ENCODE assay signal across 8 cellular contexts in the genomic region with DNA sequence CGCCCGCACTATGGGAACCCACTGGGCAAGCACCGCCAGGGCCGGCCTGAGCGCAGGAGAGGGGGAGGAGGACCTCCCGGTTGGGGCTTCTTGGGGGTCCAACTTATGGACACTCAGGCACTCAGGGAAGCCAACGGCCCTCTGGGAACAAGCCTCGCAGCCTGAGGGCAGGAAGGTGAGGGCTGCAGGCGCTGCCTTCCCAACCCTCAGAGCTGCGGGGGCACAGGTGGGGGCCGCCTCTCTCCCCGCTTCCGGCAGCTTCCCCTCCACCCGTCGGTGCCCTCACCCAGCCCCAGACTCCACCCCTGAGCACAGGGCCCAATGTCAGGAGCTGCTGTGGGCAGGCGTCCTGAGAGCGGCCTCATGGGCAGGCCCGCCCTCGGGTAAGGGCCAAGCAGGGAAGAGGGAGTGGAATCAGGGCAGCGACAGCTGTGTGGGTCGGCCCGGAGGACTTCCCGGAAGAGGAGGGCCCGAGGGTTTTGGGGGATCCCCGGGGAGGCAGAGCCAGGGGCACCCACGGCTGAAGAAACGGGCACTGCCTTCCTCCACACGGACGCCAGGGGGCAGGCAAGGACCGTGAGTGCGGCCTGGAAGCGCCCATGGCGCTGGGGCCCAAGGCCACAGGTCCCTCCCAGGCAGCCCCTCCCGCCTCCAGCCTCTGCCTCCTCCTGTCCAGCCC. TPM values are rescaled to one million over a fixed set of nuclear protein-coding genes. Genes with fewer than 3 reads are reported as not detected.
DNase-seq lines count a peak whose midpoint lies in the region; ATAC-seq, FAIRE-seq and TF ChIP-seq lines count a peak whose summit lies in the region.

No MANE protein-coding gene starts in this region.

- no peaks in the 10 kb centered on the region for H3K9me3 Mint-ChIP-seq in activated naive CD4-positive, alpha-beta T cell treated with anti-CD3 and anti-CD28 coated beads for 36 hours
- peaks cover 2% of the 10 kb centered on the region for H3K9me3 Mint-ChIP-seq in glutamatergic neuron (ENCODE audit: unreplicated experiment)

- H3K27me3 ChIP-seq in MM.1S (replicated peaks; ENCODE audit: insufficient read depth, low read length) (peaks cover 48% of the 10 kb centered on the region), SJSA1 (replicated peaks) (peaks cover 24% of the 10 kb centered on the region), pancreas (no peaks in the 10 kb centered on the region), transverse colon (peaks cover 10% of the 10 kb centered on the region)

- DNase-seq in GM10248 (ENCODE audit: extremely low spot score) (peak; percentile 99), MM.1S (peak; percentile 96), SJSA1 (ENCODE audit: low read depth in 1 of 2, low spot score in 2 of 2) (peak; percentile 85 to 86), glutamatergic neuron (peak; percentile 87), pancreas (peak; percentile 91 to 97 (median 94)), transverse colon (peak; percentile 97)
- DNase-seq in activated naive CD4-positive, alpha-beta T cell treated with anti-CD3 and anti-CD28 coated beads for 36 hours = peak; percentile 98

- peak; percentile 41 for TF ChIP-seq EP300 in transverse colon (IDR thresholded peaks at IDR 0.05; ENCODE audit: low read depth)

- TF ChIP-seq POLR2A in transverse colon (IDR thresholded peaks at IDR 0.05) = peak; percentile 94

- no peaks in the 10 kb centered on the region for H3K9me3 ChIP-seq in HEK293 (ENCODE audit: control insufficient read depth, insufficient read depth, low read depth, low read length)
- H3K9me3 ChIP-seq in MM.1S (replicated peaks; ENCODE audit: insufficient read depth, low read length) = no peaks in the 10 kb centered on the region
- no peaks in the 10 kb centered on the region for H3K9me3 ChIP-seq in SJSA1 (replicated peaks)
- H3K9me3 ChIP-seq in pancreas = no peaks in the 10 kb centered on the region
- no peaks in the 10 kb centered on the region for H3K9me3 ChIP-seq in transverse colon

- peak overlapping the region; percentile 98 for H3K4me2 ChIP-seq in MM.1S (ENCODE audit: low read depth, low read length)

- ATAC-seq in pancreas = peak; percentile 83 to 92 (median 86)

- no peaks in the 10 kb centered on the region for H4K20me1 ChIP-seq in MM.1S (ENCODE audit: insufficient read depth, low read length)

- H3K4me1 ChIP-seq in HEK293 (ENCODE audit: control insufficient read depth, insufficient read depth, low read length) (no peaks in the 10 kb centered on the region), MM.1S (ENCODE audit: low read length) (peaks cover 7% of the 10 kb centered on the region; the same call in 1 of the 2 replicates), SJSA1 (replicated peaks) (peaks cover 14% of the 10 kb centered on the region), pancreas (peaks cover 4 to 10% (median 10%) of the 10 kb centered on the region in 3 donors), transverse colon (peaks cover 16 to 51% (median 42%) of the 10 kb centered on the region in 4 donors)

- H3K27ac ChIP-seq in HEK293 (ENCODE audit: extremely low read depth, low read depth, low read length) (no peak overlapping the region), MM.1S (ENCODE audit: low read length) (peak overlapping the region; percentile 61; the same call in 1 of the 2 replicates), SJSA1 (no peak overlapping the region), pancreas (peak overlapping the region; percentile 64 to 85 (median 84)), transverse colon (peak overlapping the region; percentile 89 to 98 (median 96))

- H3F3A ChIP-seq in MM.1S (ENCODE audit: insufficient read depth, low read length) = 0 out of 2 replicates have a peak, but pooled peaks cover 4% of the 10 kb centered on the region

- intact Hi-C loops in activated naive CD4-positive, alpha-beta T cell treated with anti-CD3 and anti-CD28 coated beads for 36 hours (cut with micrococcal nuclease) = loop anchor here (1.0 to 10.0 kb wide), 16 partner anchors 16 to 520 kb away; partner anchors contain the start of genes ARFRP1, GMEB2, PPDPF and RTEL1
- intact Hi-C loops in pancreas (cut with DNase I) = loop anchor here in 1 of 3 donors (5.0 kb wide), 1 partner anchor 440 kb away; the partner anchor contains the start of gene SAMD10
- intact Hi-C loops in transverse colon (cut with DNase I; ENCODE audit: low total_unique reads) = loop anchor here (5.0 to 10.0 kb wide), 2 partner anchors 247 to 435 kb away; no protein-coding TSS in a partner anchor

- no peak for FAIRE-seq in pancreas (lab: Jason Lieb, UNC)

- H3K27me3 Mint-ChIP-seq in activated naive CD4-positive, alpha-beta T cell treated with anti-CD3 and anti-CD28 coated beads for 36 hours (ENCODE audit: low read depth) = no peaks in the 10 kb centered on the region
- peaks cover 4% of the 10 kb centered on the region for H3K27me3 Mint-ChIP-seq in glutamatergic neuron (ENCODE audit: unreplicated experiment)

- H3K27ac Mint-ChIP-seq in activated naive CD4-positive, alpha-beta T cell treated with anti-CD3 and anti-CD28 coated beads for 36 hours = peak overlapping the region; percentile 84
- no peak overlapping the region for H3K27ac Mint-ChIP-seq in glutamatergic neuron (ENCODE audit: unreplicated experiment)

- peak; percentile 98 for TF ChIP-seq CTCF in GM10248 (IDR thresholded peaks at IDR 0.05; ENCODE audit: control extremely low read depth, extremely low read depth, low read depth, missing control alignments)
- TF ChIP-seq CTCF in HEK293 (tag by site-specific recombination; IDR thresholded peaks at IDR 0.05) = peak; percentile 99
- TF ChIP-seq CTCF in MM.1S (IDR thresholded peaks at IDR 0.05; ENCODE audit: low read length) = peak; percentile 87
- TF ChIP-seq CTCF in glutamatergic neuron (IDR thresholded peaks at IDR 0.05; ENCODE audit: partially characterized antibody, unreplicated experiment) = peak; percentile 98
- TF ChIP-seq CTCF in pancreas (IDR thresholded peaks at IDR 0.05) = peak; percentile 93 to 98 (median 96)
- peak; percentile 92 to 100 (median 95) for TF ChIP-seq CTCF in transverse colon (IDR thresholded peaks at IDR 0.05)

- no peaks in the 10 kb centered on the region for H3K9me2 ChIP-seq in MM.1S (replicated peaks; ENCODE audit: insufficient read depth, low read length)

- CTCF ChIA-PET in GM10248 (lab: Yijun Ruan, JAX) (interaction anchor here (0.6 to 4.2 kb wide), 59 partner anchors 9 to 582 kb away, joined by 3 to 35 read pairs (median 4); partner anchors contain the start of genes ABHD16B, ARFRP1, FNDC11 and HELZ2), HEK293 (lab: Yijun Ruan, JAX) (interaction anchor here (0.5 to 2.5 kb wide), 21 partner anchors 9 to 582 kb away, joined by 3 to 9 read pairs (median 4); partner anchors contain the start of genes PRPF6 and SAMD10)
- CTCF ChIA-PET in activated naive CD4-positive, alpha-beta T cell treated with anti-CD3 and anti-CD28 coated beads for 36 hours (lab: Charles Lee) = interaction anchor here (0.7 to 2.7 kb wide), 30 partner anchors 8 to 583 kb away, joined by 3 to 10 read pairs (median 4); partner anchors contain the start of genes ARFRP1, PPDPF, PRPF6 and ZGPAT

- no peaks in the 10 kb centered on the region for H3K79me2 ChIP-seq in MM.1S (ENCODE audit: low read length)

- H3K4me1 Mint-ChIP-seq in activated naive CD4-positive, alpha-beta T cell treated with anti-CD3 and anti-CD28 coated beads for 36 hours (ENCODE audit: low read depth) = peaks cover 11% of the 10 kb centered on the region
- H3K4me1 Mint-ChIP-seq in glutamatergic neuron (ENCODE audit: low read depth, unreplicated experiment) = peaks cover 3% of the 10 kb centered on the region

- POLR2A ChIA-PET in GM10248 (lab: Yijun Ruan, JAX) (interaction anchor here (0.5 to 1.4 kb wide), 3 partner anchors 16 to 104 kb away, joined by 3 to 5 read pairs (median 4); no protein-coding TSS in a partner anchor), HEK293 (lab: Yijun Ruan, JAX) (interaction anchor here (0.7 to 3.2 kb wide), 7 partner anchors 15 to 584 kb away, joined by 3 to 12 read pairs (median 4); partner anchors contain the start of gene HELZ2)

- no peaks in the 10 kb centered on the region for H3K36me3 Mint-ChIP-seq in activated naive CD4-positive, alpha-beta T cell treated with anti-CD3 and anti-CD28 coated beads for 36 hours (ENCODE audit: low read depth)
- no peaks in the 10 kb centered on the region for H3K36me3 Mint-ChIP-seq in glutamatergic neuron (ENCODE audit: unreplicated experiment)

- WGBS in pancreas, 2 donors = 3 to 12% methylated on average over 23 to 34 of the region's 34 CpGs
- WGBS in transverse colon (ENCODE audit: low coverage in 1 of 2), 2 donors = 13% methylated on average over 25 of the region's 34 CpGs; no CpG with 5 or more reads in 1 of the 2 donors

- H3K36me3 ChIP-seq in HEK293 (ENCODE audit: control insufficient read depth in 2 of 2, insufficient read depth in 1 of 2, low read length in 2 of 2) (no peaks in the 10 kb centered on the region), MM.1S (replicated peaks; ENCODE audit: insufficient read depth, low read length) (no peaks in the 10 kb centered on the region), SJSA1 (no peaks in the 10 kb centered on the region), pancreas (no peaks in the 10 kb centered on the region), transverse colon (no peaks in the 10 kb centered on the region)

- peak overlapping the region; percentile 23 for H3K4me3 ChIP-seq in HEK293 (ENCODE audit: low read depth, low read length)
- H3K4me3 ChIP-seq in MM.1S (ENCODE audit: low read length) = peak overlapping the region; percentile 65
- peak overlapping the region; percentile 15 for H3K4me3 ChIP-seq in SJSA1
- H3K4me3 ChIP-seq in pancreas = peak overlapping the region in 2 of 4 donors; percentile 26 to 38
- H3K4me3 ChIP-seq in transverse colon = peak overlapping the region in 3 of 4 donors; percentile 45 to 56 (median 46)

- in situ Hi-C loops in transverse colon (cut with MboI; ENCODE audit: low pct_ligation_motif_present in 1 of 4, low pct_unique_long_range_greater_than_20kb in 1 of 4, low sequenced_read_pairs in 3 of 4) = loop anchor here in 1 of 4 donors (25.0 kb wide), 1 partner anchor 100 kb away; the partner anchor contains the start of gene GMEB2

- peak overlapping the region; percentile 74 for H3K4me3 Mint-ChIP-seq in activated naive CD4-positive, alpha-beta T cell treated with anti-CD3 and anti-CD28 coated beads for 36 hours
- H3K4me3 Mint-ChIP-seq in glutamatergic neuron (ENCODE audit: unreplicated experiment) = no peak overlapping the region

- peak overlapping the region; percentile 69; the same call in 1 of the 2 replicates for H3K9ac ChIP-seq in MM.1S (ENCODE audit: low read length)

- H2AFZ ChIP-seq in MM.1S (ENCODE audit: low read length) = peak overlapping the region; percentile 98

RNA-seq across cellular contexts. Expression of gene PTK6, which starts 0.5 kb away (rescaled TPM):
- total RNA-seq in SJSA1 (2014; rRNA removed; shearing (Covaris generic)) = not detected in 2 replicates
- total RNA-seq in activated naive CD4-positive, alpha-beta T cell treated with anti-CD3 and anti-CD28 coated beads for 36 hours = under 1 TPM; 0.35 to 0.38 TPM
- total RNA-seq in glutamatergic neuron (ENCODE audit: unreplicated experiment) (0.17 TPM), pancreas (1 to 10 TPM in 3 of 6 donors, under 1 TPM in 3; 0.61 to 4.5 (median 1.2) TPM), transverse colon (100 to 1,000 TPM in 2 of 4 donors, 10 to 100 TPM in 2; 90.5 to 147 (median 103) TPM)
- polyA plus RNA-seq in pancreas = 1 to 10 TPM in 1 of 2 donors, under 1 TPM in 1; 0.91 to 2.6 TPM

RNA-seq across cellular contexts. Expression of gene SRMS, which starts 9.9 kb away (rescaled TPM):
- not detected in 2 replicates for total RNA-seq in SJSA1 (2014; rRNA removed; shearing (Covaris generic))
- total RNA-seq in activated naive CD4-positive, alpha-beta T cell treated with anti-CD3 and anti-CD28 coated beads for 36 hours = not detected
- not detected for total RNA-seq in glutamatergic neuron (ENCODE audit: unreplicated experiment)
- not detected for total RNA-seq in pancreas
- polyA plus RNA-seq in pancreas = not detected
- under 1 TPM in 1 of 4 donors, not detected in 3; 0.79 TPM for total RNA-seq in transverse colon

RNA-seq across cellular contexts. Expression of gene FNDC11, which starts 16.3 kb away (rescaled TPM):
- 0.11 TPM in 1 of 2 replicates, not detected in the other for total RNA-seq in SJSA1 (2014; rRNA removed; shearing (Covaris generic))
- under 1 TPM in 1 of 2 experiments, not detected in 1; 0.10 TPM for total RNA-seq in activated naive CD4-positive, alpha-beta T cell treated with anti-CD3 and anti-CD28 coated beads for 36 hours
- total RNA-seq in glutamatergic neuron (ENCODE audit: unreplicated experiment) (9.3 TPM), pancreas (under 1 TPM in 4 of 6 donors, not detected in 2; 0.06 to 0.25 (median 0.09) TPM), transverse colon (not detected)
- under 1 TPM; 0.27 to 0.35 TPM for polyA plus RNA-seq in pancreas

RNA-seq across cellular contexts. Expression of gene PPDPF, which starts 17.1 kb away (rescaled TPM):
- total RNA-seq in SJSA1 (2014; rRNA removed; shearing (Covaris generic)) = 47.2 and 56.7 TPM in 2 replicates
- total RNA-seq in activated naive CD4-positive, alpha-beta T cell treated with anti-CD3 and anti-CD28 coated beads for 36 hours = 100 to 1,000 TPM; 189 to 194 TPM
- total RNA-seq in glutamatergic neuron (ENCODE audit: unreplicated experiment) (293 TPM), pancreas (100 to 1,000 TPM in 4 of 6 donors, 10 to 100 TPM in 2; 77.7 to 194 (median 134) TPM), transverse colon (100 to 1,000 TPM; 320 to 695 (median 517) TPM)
- 100 to 1,000 TPM; 205 to 224 TPM for polyA plus RNA-seq in pancreas

RNA-seq across cellular contexts. Expression of gene HELZ2, which starts 36.4 kb away (rescaled TPM):
- total RNA-seq in SJSA1 (2014; rRNA removed; shearing (Covaris generic)) = 14.3 and 17.8 TPM in 2 replicates
- 10 to 100 TPM; 20.0 to 20.4 TPM for total RNA-seq in activated naive CD4-positive, alpha-beta T cell treated with anti-CD3 and anti-CD28 coated beads for 36 hours
- 87.7 TPM for total RNA-seq in glutamatergic neuron (ENCODE audit: unreplicated experiment)
- 10 to 100 TPM; 10.1 to 23.4 (median 13.0) TPM for total RNA-seq in pancreas
- polyA plus RNA-seq in pancreas = 10 to 100 TPM in 1 of 2 donors, 1 to 10 TPM in 1; 6.5 to 14.8 TPM
- 10 to 100 TPM; 32.9 to 49.4 (median 38.8) TPM for total RNA-seq in transverse colon

Comparison
In these comparisons a context has a peak if more than half of its experiments do, and no peak if none do; other contexts are left out.
1. H3K27ac ChIP-seq: peak in MM.1S (single experiment), pancreas (4 of 4) and transverse colon (4 of 4); none in HEK293 (single experiment) and SJSA1 (single experiment).
2. RNA of gene PTK6, which starts 0.5 kb away (total RNA-seq): 90.5 to 147 TPM in transverse colon; 0.61 to 4.5 TPM in pancreas, 0.35 to 0.38 TPM in activated naive CD4-positive, alpha-beta T cell treated with anti-CD3 and anti-CD28 coated beads for 36 hours, 0.17 TPM in glutamatergic neuron (single experiment) and not detected in SJSA1; every median in the first group is over 10 times any median in the second.
3. Peak in every context shown above with its lines, with median percentiles within 50 percentile points of each other: DNase-seq and CTCF ChIP-seq.